ENCODE assay signal across 8 cellular contexts in the genomic region with DNA sequence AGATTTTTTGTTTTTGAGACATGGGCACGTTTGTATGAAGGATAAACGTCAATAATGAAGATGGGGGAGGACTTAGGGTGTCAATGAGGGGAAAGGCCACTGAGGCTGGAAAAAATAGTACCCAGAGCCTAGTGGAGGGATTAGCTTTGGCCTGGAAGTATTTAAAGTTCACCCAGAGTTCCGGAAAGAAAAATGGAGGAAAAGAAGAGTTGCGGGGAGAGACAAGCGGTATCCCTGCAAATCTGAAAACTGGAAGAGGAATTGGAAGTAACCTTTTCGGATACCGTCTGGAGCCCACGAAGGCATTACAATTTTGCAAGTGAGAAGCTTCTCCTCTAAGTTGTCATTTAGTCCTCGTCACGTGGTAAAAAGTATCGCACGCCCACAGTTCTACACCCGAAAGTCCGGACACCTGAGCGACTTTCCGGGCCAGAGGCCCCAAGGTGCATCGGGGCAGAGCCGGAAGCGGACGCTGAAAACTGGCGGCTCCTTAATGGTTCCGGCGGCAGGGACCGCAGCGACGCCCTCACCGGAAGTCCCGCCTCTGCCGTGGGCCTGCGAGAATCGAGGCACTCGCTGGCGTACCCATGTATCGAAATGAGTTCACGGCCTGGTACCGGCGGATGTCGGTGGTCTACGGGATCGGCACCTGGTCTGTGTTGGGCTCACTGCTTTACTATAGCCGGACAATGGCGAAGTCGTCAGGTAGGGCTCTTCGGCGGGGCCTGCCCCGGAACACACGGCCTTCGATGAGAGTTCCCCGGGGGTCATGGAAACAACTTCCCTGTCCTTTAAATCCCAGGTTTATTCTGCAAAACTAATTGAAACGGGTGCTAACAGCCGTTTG. TPM values are rescaled to one million over a fixed set of nuclear protein-coding genes. Genes with fewer than 3 reads are reported as not detected.
A peak's percentile ranks its signal among the peaks of the same experiment; 100 is the strongest.
DNase-seq lines count a peak whose midpoint lies in the region; ATAC-seq and TF ChIP-seq lines count a peak whose summit lies in the region.

A gene with protein sequence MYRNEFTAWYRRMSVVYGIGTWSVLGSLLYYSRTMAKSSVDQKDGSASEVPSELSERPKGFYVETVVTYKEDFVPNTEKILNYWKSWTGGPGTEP (plus strand): TSS at position 541 of the 847 bp plus-strand sequence. CDS start 47 bp downstream, at position 588.

- peaks cover 4% of the 10 kb centered on the region for H3K4me1 ChIP-seq in thymus (ENCODE audit: control insufficient read depth, insufficient read depth, low read length)

- peaks cover 17% of the 10 kb centered on the region for H3K36me3 Mint-ChIP-seq in activated naive CD8-positive, alpha-beta T cell
- H3K36me3 Mint-ChIP-seq in glutamatergic neuron (ENCODE audit: unreplicated experiment) = no peaks in the 10 kb centered on the region
- H3K36me3 Mint-ChIP-seq in osteocyte (ENCODE audit: unreplicated experiment) = peaks cover 20% of the 10 kb centered on the region

- peaks cover 10% of the 10 kb centered on the region for H3K36me3 ChIP-seq in thymus (ENCODE audit: control insufficient read depth, insufficient read depth)

- DNase-seq in GM10248 (ENCODE audit: extremely low spot score) = peak; percentile 95
- peak; percentile 94 for DNase-seq in NCI-H1105 (lab: John Stamatoyannopoulos, UW)
- peak; percentile 58 for DNase-seq in SKM-1 treated with dmso at 0.1 percent for 144 hours (lab: John Stamatoyannopoulos, UW; ENCODE audit: unreplicated experiment)
- DNase-seq in glutamatergic neuron = peak; percentile 93
- peak; percentile 93 for DNase-seq in osteocyte (ENCODE audit: extremely low spot score, unreplicated experiment)

- H3K4me3 Mint-ChIP-seq in activated naive CD8-positive, alpha-beta T cell = peak within 1 kb of the TSS; percentile 96
- H3K4me3 Mint-ChIP-seq in glutamatergic neuron (ENCODE audit: unreplicated experiment) (peak within 1 kb of the TSS; percentile 93), osteocyte (ENCODE audit: unreplicated experiment) (peak within 1 kb of the TSS; percentile 95)

- peak within 1 kb of the TSS; percentile 89 for H3K4me3 ChIP-seq in thymus (ENCODE audit: low read length)

- peak; percentile 98 for ATAC-seq in HG02623 (IDR thresholded peaks at IDR 0.05; ENCODE audit: unreplicated experiment)

- CTCF ChIA-PET in GM10248 (lab: Yijun Ruan, JAX) = interaction anchor here (1.8 kb wide), 1 partner anchor 11 kb away, joined by 4 read pairs; no protein-coding TSS in a partner anchor

- H3K9me3 ChIP-seq in thymus (ENCODE audit: control insufficient read depth) = peaks cover 1% of the 10 kb centered on the region

- POLR2A ChIA-PET in GM10248 (lab: Yijun Ruan, JAX) = no interaction called here

- H3K9me3 Mint-ChIP-seq in activated naive CD8-positive, alpha-beta T cell (ENCODE audit: low read depth) = no peaks in the 10 kb centered on the region
- H3K9me3 Mint-ChIP-seq in glutamatergic neuron (ENCODE audit: unreplicated experiment) = peaks cover 2% of the 10 kb centered on the region
- H3K9me3 Mint-ChIP-seq in osteocyte (ENCODE audit: unreplicated experiment) = peaks cover 3% of the 10 kb centered on the region

- no peaks in the 10 kb centered on the region for H3K27me3 ChIP-seq in thymus (ENCODE audit: control insufficient read depth, insufficient read depth)

- WGBS in thymus = under 1% methylated on average over 51 of the region's 51 CpGs

- no peaks in the 10 kb centered on the region for H3K27me3 Mint-ChIP-seq in activated naive CD8-positive, alpha-beta T cell
- H3K27me3 Mint-ChIP-seq in glutamatergic neuron (ENCODE audit: unreplicated experiment) (peaks cover 3% of the 10 kb centered on the region), osteocyte (ENCODE audit: unreplicated experiment) (no peaks in the 10 kb centered on the region)

- peak within 1 kb of the TSS; percentile 92 for H3K27ac ChIP-seq in thymus (ENCODE audit: low read depth)

- TF ChIP-seq CTCF in GM10248 (IDR thresholded peaks at IDR 0.05; ENCODE audit: control extremely low read depth, extremely low read depth, low read depth, missing control alignments) (no peak), glutamatergic neuron (IDR thresholded peaks at IDR 0.05; ENCODE audit: partially characterized antibody, unreplicated experiment) (no peak), osteocyte (IDR thresholded peaks at IDR 0.05) (no peak)

- H3K4me1 Mint-ChIP-seq in activated naive CD8-positive, alpha-beta T cell (ENCODE audit: low read depth) = peaks cover 11% of the 10 kb centered on the region
- H3K4me1 Mint-ChIP-seq in glutamatergic neuron (ENCODE audit: low read depth, unreplicated experiment) = peaks cover 4% of the 10 kb centered on the region
- peaks cover 19% of the 10 kb centered on the region for H3K4me1 Mint-ChIP-seq in osteocyte (ENCODE audit: unreplicated experiment)

- H3K27ac Mint-ChIP-seq in activated naive CD8-positive, alpha-beta T cell = peak within 1 kb of the TSS; percentile 95
- H3K27ac Mint-ChIP-seq in glutamatergic neuron (ENCODE audit: unreplicated experiment) (peak within 1 kb of the TSS; percentile 38), osteocyte (ENCODE audit: unreplicated experiment) (peak within 1 kb of the TSS; percentile 98)

RNA-seq across cellular contexts. Expression of the gene that starts here (rescaled TPM):
- total RNA-seq in glutamatergic neuron (ENCODE audit: unreplicated experiment) (35.7 TPM), osteocyte (55.7 and 56.1 TPM in 2 replicates)
- polyA plus RNA-seq in thymus = 188 TPM

Comparison
In these comparisons a context has a peak if more than half of its experiments do, and no peak if none do; other contexts are left out.
1. Peak in every context shown above with its lines: DNase-seq, ATAC-seq, H3K4me3 ChIP-seq and H3K27ac ChIP-seq.
2. H3K27ac Mint-ChIP-seq: peak in every context shown above with its lines; median percentile 98 in osteocyte; 95 in activated naive CD8-positive, alpha-beta T cell; 38 in glutamatergic neuron.